In the genomic region with DNA sequence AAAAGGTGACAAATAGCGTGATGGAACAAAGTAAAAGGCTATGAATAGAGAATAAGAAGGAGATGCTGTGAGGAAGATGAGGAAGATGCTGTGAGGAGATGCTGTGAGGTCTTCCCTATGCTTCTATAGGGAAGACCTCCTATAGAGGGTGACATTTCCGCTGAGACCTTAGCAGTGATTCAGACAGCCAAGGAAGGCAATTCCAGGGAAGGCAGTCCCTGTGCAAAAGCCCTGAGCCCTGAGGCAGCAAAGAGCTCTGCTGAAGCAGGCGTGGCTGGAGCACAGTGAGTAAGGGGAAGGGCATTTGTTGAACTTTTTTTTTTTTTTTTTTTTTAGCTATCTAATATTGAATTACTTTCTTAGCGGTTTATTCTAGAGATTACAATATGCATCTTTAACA, we compare ENCODE assay signal across 13 cellular contexts.
DNase-seq lines count a peak whose midpoint lies in the region; ATAC-seq and TF ChIP-seq lines count a peak whose summit lies in the region.
"Had no signal": no experiment of that assay in that cellular context is flagged by ENCODE, and none has a peak within 500 bp of the region (broad histone marks: within the 10 kb centered on the region; RNA-seq: fewer than 3 reads in every experiment).

No MANE protein-coding gene starts in this region.

- H3K36me3 ChIP-seq in hepatocyte (replicated peaks; ENCODE audit: insufficient read depth, low read depth) = no peaks in the 10 kb centered on the region
- H3K36me3 ChIP-seq in tibial artery = peaks cover 2 to 9% (median 6%) of the 10 kb centered on the region in 3 donors
- H3K36me3 ChIP-seq: cardiac muscle cell, uterus had no signal

- no peaks in the 10 kb centered on the region for H3K79me2 ChIP-seq in hepatocyte

- CTCF ChIA-PET in WTC11 (lab: Charles Lee) = no interaction called here
- CTCF ChIA-PET in activated CD8-positive, alpha-beta memory T cell treated with anti-CD3 and anti-CD28 coated beads, Interleukin-2, amount 10 ng/mL, durations not matched to agents 7 days and 5 days (lab: Charles Lee) = interaction anchor here (0.7 to 1.8 kb wide), 5 partner anchors 10 to 547 kb away, joined by 3 to 6 read pairs (median 3); no protein-coding TSS in a partner anchor

- H3K27me3 Mint-ChIP-seq in HFFc6 (ENCODE audit: insufficient read depth) (no peaks in the 10 kb centered on the region; the same call in 1 of the 2 replicates), WTC11 (ENCODE audit: low read depth) (no peaks in the 10 kb centered on the region)
- no peaks in the 10 kb centered on the region for H3K27me3 Mint-ChIP-seq in activated CD8-positive, alpha-beta memory T cell treated with anti-CD3 and anti-CD28 coated beads, Interleukin-2, amount 10 ng/mL, durations not matched to agents 7 days and 5 days

- H3K36me3 Mint-ChIP-seq in HFFc6 (ENCODE audit: low read depth) = peaks cover 4% of the 10 kb centered on the region; the same call in 1 of the 2 replicates
- no peaks in the 10 kb centered on the region for H3K36me3 Mint-ChIP-seq in WTC11
- peaks cover 20% of the 10 kb centered on the region for H3K36me3 Mint-ChIP-seq in activated CD8-positive, alpha-beta memory T cell treated with anti-CD3 and anti-CD28 coated beads, Interleukin-2, amount 10 ng/mL, durations not matched to agents 7 days and 5 days

- H3K9me2 ChIP-seq in hepatocyte (replicated peaks; ENCODE audit: insufficient read depth) = no peaks in the 10 kb centered on the region

- peak overlapping the region; percentile 47 for H3K27ac Mint-ChIP-seq in HFFc6
- no peak overlapping the region for H3K27ac Mint-ChIP-seq in WTC11
- H3K27ac Mint-ChIP-seq in activated CD8-positive, alpha-beta memory T cell treated with anti-CD3 and anti-CD28 coated beads, Interleukin-2, amount 10 ng/mL, durations not matched to agents 7 days and 5 days = no peak overlapping the region

- DNase-seq in AG10803 (ENCODE audit: low read depth) (peak; percentile 69), HFFc6 (peak; percentile 94), WTC11 (ENCODE audit: low spot score) (no peak), hepatocyte (ENCODE audit: low spot score) (peak; percentile 73), tibial artery (no peak)
- no peak for DNase-seq in activated CD4-positive, alpha-beta T cell treated with anti-CD3 and anti-CD28 coated beads, Interleukin-2, amount 50 U/mL, for 48 hours
- DNase-seq in activated CD8-positive, alpha-beta memory T cell treated with anti-CD3 and anti-CD28 coated beads, Interleukin-2, amount 10 ng/mL, durations not matched to agents 7 days and 5 days = no peak
- DNase-seq: activated CD8-positive, alpha-beta memory T cell treated with anti-CD3 and anti-CD28 coated beads, Interleukin-2, amount 50 U/mL, for 4 hours; DMS 273 treated with DMSO at 0.1 percent for 48 hours; retina; uterus had no signal

- H3K27ac ChIP-seq in hepatocyte = no peak overlapping the region
- H3K27ac ChIP-seq in tibial artery = no peak overlapping the region
- H3K27ac ChIP-seq: cardiac muscle cell, uterus had no signal

- H3K9me3 Mint-ChIP-seq in HFFc6 (no peaks in the 10 kb centered on the region), WTC11 (no peaks in the 10 kb centered on the region)
- H3K9me3 Mint-ChIP-seq in activated CD8-positive, alpha-beta memory T cell treated with anti-CD3 and anti-CD28 coated beads, Interleukin-2, amount 10 ng/mL, durations not matched to agents 7 days and 5 days (ENCODE audit: low read depth) = no peaks in the 10 kb centered on the region

- peaks cover 12% of the 10 kb centered on the region for H3K4me1 ChIP-seq in hepatocyte (ENCODE audit: insufficient read depth)
- H3K4me1 ChIP-seq in tibial artery = peaks cover 0 to 18% (median 5%) of the 10 kb centered on the region in 4 donors
- H3K4me1 ChIP-seq: uterus had no signal

- H3K4me3 Mint-ChIP-seq in HFFc6 (no peak overlapping the region), WTC11 (no peak overlapping the region)
- no peak overlapping the region for H3K4me3 Mint-ChIP-seq in activated CD8-positive, alpha-beta memory T cell treated with anti-CD3 and anti-CD28 coated beads, Interleukin-2, amount 10 ng/mL, durations not matched to agents 7 days and 5 days

- no peaks in the 10 kb centered on the region for H3K9me3 ChIP-seq in hepatocyte (ENCODE audit: low read depth)
- H3K9me3 ChIP-seq in tibial artery = no peaks in the 10 kb centered on the region
- H3K9me3 ChIP-seq: uterus had no signal

- no peak overlapping the region for H2AFZ ChIP-seq in hepatocyte

- WGBS in hepatocyte (ENCODE audit: low lambda C conversion rate, missing lambda C conversion rate) = 76% methylated on average over 4 of the region's 4 CpGs

- H3K27me3 ChIP-seq in hepatocyte (no peaks in the 10 kb centered on the region), tibial artery (no peaks in the 10 kb centered on the region)
- H3K27me3 ChIP-seq: cardiac muscle cell, uterus had no signal

- POLR2A ChIA-PET in WTC11 (lab: Charles Lee) = interaction anchor here (0.5 to 0.6 kb wide), 2 partner anchors 85 to 313 kb away, joined by 3 to 4 read pairs; no protein-coding TSS in a partner anchor

- no peaks in the 10 kb centered on the region for H4K20me1 ChIP-seq in hepatocyte (ENCODE audit: insufficient read depth, poor library complexity, severe bottlenecking)

- H3K4me3 ChIP-seq in AG10803 (ENCODE audit: low read length) (no peak overlapping the region), hepatocyte (no peak overlapping the region), tibial artery (no peak overlapping the region)
- H3K4me3 ChIP-seq: cardiac muscle cell, uterus had no signal

- ATAC-seq in WTC11 (peak; percentile 46; the same call in 1 of the 2 replicates), HG03460 (IDR thresholded peaks at IDR 0.05; ENCODE audit: unreplicated experiment) (no peak)
- no peak for ATAC-seq in activated CD8-positive, alpha-beta memory T cell treated with anti-CD3 and anti-CD28 coated beads, Interleukin-2, amount 10 ng/mL, durations not matched to agents 7 days and 5 days

- H3K4me1 Mint-ChIP-seq in HFFc6 (ENCODE audit: low read depth) = peaks cover 51% of the 10 kb centered on the region
- H3K4me1 Mint-ChIP-seq in WTC11 = peaks cover 16% of the 10 kb centered on the region
- peaks cover 46% of the 10 kb centered on the region for H3K4me1 Mint-ChIP-seq in activated CD8-positive, alpha-beta memory T cell treated with anti-CD3 and anti-CD28 coated beads, Interleukin-2, amount 10 ng/mL, durations not matched to agents 7 days and 5 days

- no peak for TF ChIP-seq CTCF in AG10803 (conservative IDR thresholded peaks at IDR 0.05; ENCODE audit: low read length)
- TF ChIP-seq CTCF in HFFc6 (IDR thresholded peaks at IDR 0.05) = peak; percentile 35
- TF ChIP-seq CTCF in WTC11 (IDR thresholded peaks at IDR 0.05) = no peak
- TF ChIP-seq CTCF in hepatocyte (IDR thresholded peaks at IDR 0.05; ENCODE audit: poor library complexity) = no peak
- no peak for TF ChIP-seq CTCF in tibial artery (IDR thresholded peaks at IDR 0.05)

- intact Hi-C loops in tibial artery (cut with DNase I; ENCODE audit: low total_unique reads) = no loop called here

- H3K4me2 ChIP-seq in hepatocyte = no peak overlapping the region

TF ChIP-seq in WTC11, 78 proteins besides CTCF, POLR2A, EP300 and RAD21 (continues in another document):
- no peak for TF ChIP-seq FOXJ3 (CRISPR knock-in tag; IDR thresholded peaks at IDR 0.05; ENCODE audit: borderline replicate concordance)
- TF ChIP-seq, protein P1, sequence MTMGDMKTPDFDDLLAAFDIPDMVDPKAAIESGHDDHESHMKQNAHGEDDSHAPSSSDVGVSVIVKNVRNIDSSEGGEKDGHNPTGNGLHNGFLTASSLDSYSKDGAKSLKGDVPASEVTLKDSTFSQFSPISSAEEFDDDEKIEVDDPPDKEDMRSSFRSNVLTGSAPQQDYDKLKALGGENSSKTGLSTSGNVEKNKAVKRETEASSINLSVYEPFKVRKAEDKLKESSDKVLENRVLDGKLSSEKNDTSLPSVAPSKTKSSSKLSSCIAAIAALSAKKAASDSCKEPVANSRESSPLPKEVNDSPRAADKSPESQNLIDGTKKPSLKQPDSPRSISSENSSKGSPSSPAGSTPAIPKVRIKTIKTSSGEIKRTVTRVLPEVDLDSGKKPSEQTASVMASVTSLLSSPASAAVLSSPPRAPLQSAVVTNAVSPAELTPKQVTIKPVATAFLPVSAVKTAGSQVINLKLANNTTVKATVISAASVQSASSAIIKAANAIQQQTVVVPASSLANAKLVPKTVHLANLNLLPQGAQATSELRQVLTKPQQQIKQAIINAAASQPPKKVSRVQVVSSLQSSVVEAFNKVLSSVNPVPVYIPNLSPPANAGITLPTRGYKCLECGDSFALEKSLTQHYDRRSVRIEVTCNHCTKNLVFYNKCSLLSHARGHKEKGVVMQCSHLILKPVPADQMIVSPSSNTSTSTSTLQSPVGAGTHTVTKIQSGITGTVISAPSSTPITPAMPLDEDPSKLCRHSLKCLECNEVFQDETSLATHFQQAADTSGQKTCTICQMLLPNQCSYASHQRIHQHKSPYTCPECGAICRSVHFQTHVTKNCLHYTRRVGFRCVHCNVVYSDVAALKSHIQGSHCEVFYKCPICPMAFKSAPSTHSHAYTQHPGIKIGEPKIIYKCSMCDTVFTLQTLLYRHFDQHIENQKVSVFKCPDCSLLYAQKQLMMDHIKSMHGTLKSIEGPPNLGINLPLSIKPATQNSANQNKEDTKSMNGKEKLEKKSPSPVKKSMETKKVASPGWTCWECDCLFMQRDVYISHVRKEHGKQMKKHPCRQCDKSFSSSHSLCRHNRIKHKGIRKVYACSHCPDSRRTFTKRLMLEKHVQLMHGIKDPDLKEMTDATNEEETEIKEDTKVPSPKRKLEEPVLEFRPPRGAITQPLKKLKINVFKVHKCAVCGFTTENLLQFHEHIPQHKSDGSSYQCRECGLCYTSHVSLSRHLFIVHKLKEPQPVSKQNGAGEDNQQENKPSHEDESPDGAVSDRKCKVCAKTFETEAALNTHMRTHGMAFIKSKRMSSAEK (CRISPR knock-in tag; IDR thresholded peaks at IDR 0.05; ENCODE audit: borderline replicate concordance) = no peak
- no peak for TF ChIP-seq OVOL2 (CRISPR knock-in tag; IDR thresholded peaks at IDR 0.05; ENCODE audit: borderline replicate concordance)
- no peak for TF ChIP-seq ZNF121 (CRISPR knock-in tag; IDR thresholded peaks at IDR 0.05)
- TF ChIP-seq SOX15 (CRISPR knock-in tag; IDR thresholded peaks at IDR 0.05) = no peak
- TF ChIP-seq FOXK1 (CRISPR knock-in tag; IDR thresholded peaks at IDR 0.05) = no peak
- TF ChIP-seq, protein P2, sequence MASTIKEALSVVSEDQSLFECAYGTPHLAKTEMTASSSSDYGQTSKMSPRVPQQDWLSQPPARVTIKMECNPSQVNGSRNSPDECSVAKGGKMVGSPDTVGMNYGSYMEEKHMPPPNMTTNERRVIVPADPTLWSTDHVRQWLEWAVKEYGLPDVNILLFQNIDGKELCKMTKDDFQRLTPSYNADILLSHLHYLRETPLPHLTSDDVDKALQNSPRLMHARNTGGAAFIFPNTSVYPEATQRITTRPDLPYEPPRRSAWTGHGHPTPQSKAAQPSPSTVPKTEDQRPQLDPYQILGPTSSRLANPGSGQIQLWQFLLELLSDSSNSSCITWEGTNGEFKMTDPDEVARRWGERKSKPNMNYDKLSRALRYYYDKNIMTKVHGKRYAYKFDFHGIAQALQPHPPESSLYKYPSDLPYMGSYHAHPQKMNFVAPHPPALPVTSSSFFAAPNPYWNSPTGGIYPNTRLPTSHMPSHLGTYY (CRISPR knock-in tag; IDR thresholded peaks at IDR 0.05) = no peak
- no peak for TF ChIP-seq NFE2L1 (CRISPR knock-in tag; IDR thresholded peaks at IDR 0.05)

Comparison
In these comparisons a context has a peak if more than half of its experiments do, and no peak if none do; other contexts are left out.
1. DNase-seq: peak in AG10803 (single experiment), HFFc6 (single experiment) and hepatocyte (single experiment); none in WTC11 (single experiment), activated CD4-positive, alpha-beta T cell treated with anti-CD3 and anti-CD28 coated beads, Interleukin-2, amount 50 U/mL, for 48 hours (0 of 2), activated CD8-positive, alpha-beta memory T cell treated with anti-CD3 and anti-CD28 coated beads, Interleukin-2, amount 10 ng/mL, durations not matched to agents 7 days and 5 days (single experiment) and tibial artery (0 of 2).